ENCODE assay signal across 8 cellular contexts in the genomic region with DNA sequence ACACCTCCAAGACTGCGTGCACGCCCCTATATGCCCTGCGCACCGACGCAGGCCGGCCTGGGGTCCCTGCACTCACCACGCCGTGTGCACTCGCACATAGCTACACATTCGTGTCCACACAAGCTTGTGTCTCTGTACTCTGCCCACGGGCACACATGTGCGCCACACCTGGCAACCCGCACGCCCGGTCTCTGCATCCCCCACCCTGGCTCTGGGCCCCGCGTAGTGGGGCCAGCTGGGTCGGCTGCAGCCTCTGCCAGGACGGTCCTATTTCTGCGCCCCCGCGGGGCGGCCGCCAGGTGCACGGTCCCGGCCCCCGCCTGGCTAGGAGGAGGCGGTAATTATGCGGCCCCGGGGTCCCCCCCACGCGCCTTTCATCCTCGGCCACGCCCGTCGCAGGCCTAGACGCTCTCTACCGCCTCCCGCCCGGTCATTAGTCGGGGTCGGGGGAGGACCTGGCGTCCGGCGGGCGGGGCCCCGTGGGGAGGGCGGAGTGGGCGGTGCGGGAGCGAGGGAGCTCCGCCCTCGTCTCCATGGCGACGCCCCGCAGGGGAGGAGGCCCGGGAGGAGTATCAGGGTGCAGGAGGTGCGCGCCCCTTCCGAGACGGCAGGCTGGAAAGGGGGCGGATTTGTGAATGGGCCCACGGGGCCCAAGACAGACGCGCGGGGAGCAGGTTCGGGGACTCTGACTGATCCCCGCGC. TPM values are rescaled to one million over a fixed set of nuclear protein-coding genes. Genes with fewer than 3 reads are reported as not detected.
DNase-seq lines count a peak whose midpoint lies in the region; ATAC-seq lines count a peak whose summit lies in the region.

No MANE protein-coding gene starts in this region.

- peaks cover 57% of the 10 kb centered on the region for H3K4me1 Mint-ChIP-seq in activated CD4-positive, alpha-beta memory T cell treated with anti-CD3 and anti-CD28 coated beads for 36 hours (ENCODE audit: low read depth)

- DNase-seq in NCI-H510A treated with DMSO at 0.1 percent for 48 hours (lab: John Stamatoyannopoulos, UW) (peak; percentile 16), NCI-H510A (lab: John Stamatoyannopoulos, UW) (no peak), NCI-H748 (lab: John Stamatoyannopoulos, UW; ENCODE audit: unreplicated experiment) (peak; percentile 87), medulla oblongata (ENCODE audit: extremely low spot score) (peak; percentile 73)
- DNase-seq in activated CD4-positive, alpha-beta memory T cell treated with anti-CD3 and anti-CD28 coated beads for 36 hours = peak; percentile 90
- DNase-seq in effector CD4-positive, alpha-beta T cell = peak; percentile 76
- DNase-seq in stimulated activated CD8-positive, alpha-beta memory T cell treated with anti-CD3 and anti-CD28 coated beads, Interleukin-15, amount 100 ng/mL, for 1 hour (ENCODE audit: low read depth) = peak; percentile 65

- H3K27me3 Mint-ChIP-seq in activated CD4-positive, alpha-beta memory T cell treated with anti-CD3 and anti-CD28 coated beads for 36 hours = no peaks in the 10 kb centered on the region

- POLR2A ChIA-PET in activated CD4-positive, alpha-beta memory T cell treated with anti-CD3 and anti-CD28 coated beads for 36 hours (lab: Charles Lee) = interaction anchor here (0.6 to 3.0 kb wide), 5 partner anchors 9 to 598 kb away, joined by 3 to 37 read pairs (median 5); a partner anchor contains a TSS

- peaks cover 18% of the 10 kb centered on the region for H3K36me3 Mint-ChIP-seq in activated CD4-positive, alpha-beta memory T cell treated with anti-CD3 and anti-CD28 coated beads for 36 hours

- no peaks in the 10 kb centered on the region for H3K9me3 Mint-ChIP-seq in activated CD4-positive, alpha-beta memory T cell treated with anti-CD3 and anti-CD28 coated beads for 36 hours

- H3K4me3 Mint-ChIP-seq in activated CD4-positive, alpha-beta memory T cell treated with anti-CD3 and anti-CD28 coated beads for 36 hours = peak overlapping the region; percentile 46

- no peak overlapping the region for H3K27ac Mint-ChIP-seq in activated CD4-positive, alpha-beta memory T cell treated with anti-CD3 and anti-CD28 coated beads for 36 hours

- peak; percentile 30 for ATAC-seq in HG03066 (IDR thresholded peaks at IDR 0.05; ENCODE audit: low read depth, unreplicated experiment)

- CTCF ChIA-PET in activated CD4-positive, alpha-beta memory T cell treated with anti-CD3 and anti-CD28 coated beads for 36 hours (lab: Charles Lee) = interaction anchor here (0.6 to 17.9 kb wide), 18 partner anchors 9 to 608 kb away, joined by 3 to 649 read pairs (median 4); a partner anchor contains a TSS

- intact Hi-C loops in activated CD4-positive, alpha-beta memory T cell treated with anti-CD3 and anti-CD28 coated beads for 36 hours (cut with micrococcal nuclease) = loop anchor here (1.0 kb wide), 2 partner anchors 17 to 22 kb away; no protein-coding TSS in a partner anchor

RNA-seq across cellular contexts. Expression of a gene that starts 2.9 kb away (rescaled TPM):
- 100 to 1,000 TPM; 171 to 173 TPM for total RNA-seq in activated CD4-positive, alpha-beta memory T cell treated with anti-CD3 and anti-CD28 coated beads for 36 hours

RNA-seq across cellular contexts. Expression of a gene that starts 9.1 kb away (rescaled TPM):
- 10 to 100 TPM; 74.8 to 76.1 TPM for total RNA-seq in activated CD4-positive, alpha-beta memory T cell treated with anti-CD3 and anti-CD28 coated beads for 36 hours

RNA-seq across cellular contexts. Expression of a gene that starts 17.9 kb away (rescaled TPM):
- 10 to 100 TPM; 54.1 to 54.6 TPM for total RNA-seq in activated CD4-positive, alpha-beta memory T cell treated with anti-CD3 and anti-CD28 coated beads for 36 hours

RNA-seq across cellular contexts. Expression of a gene that starts 19.4 kb away (rescaled TPM):
- total RNA-seq in activated CD4-positive, alpha-beta memory T cell treated with anti-CD3 and anti-CD28 coated beads for 36 hours = not detected

RNA-seq across cellular contexts. Expression of a gene that starts 24.7 kb away (rescaled TPM):
- 100 to 1,000 TPM; 178 to 192 TPM for total RNA-seq in activated CD4-positive, alpha-beta memory T cell treated with anti-CD3 and anti-CD28 coated beads for 36 hours
